Comparison of ENCODE assay signal across 11 cellular contexts in the genomic region with DNA sequence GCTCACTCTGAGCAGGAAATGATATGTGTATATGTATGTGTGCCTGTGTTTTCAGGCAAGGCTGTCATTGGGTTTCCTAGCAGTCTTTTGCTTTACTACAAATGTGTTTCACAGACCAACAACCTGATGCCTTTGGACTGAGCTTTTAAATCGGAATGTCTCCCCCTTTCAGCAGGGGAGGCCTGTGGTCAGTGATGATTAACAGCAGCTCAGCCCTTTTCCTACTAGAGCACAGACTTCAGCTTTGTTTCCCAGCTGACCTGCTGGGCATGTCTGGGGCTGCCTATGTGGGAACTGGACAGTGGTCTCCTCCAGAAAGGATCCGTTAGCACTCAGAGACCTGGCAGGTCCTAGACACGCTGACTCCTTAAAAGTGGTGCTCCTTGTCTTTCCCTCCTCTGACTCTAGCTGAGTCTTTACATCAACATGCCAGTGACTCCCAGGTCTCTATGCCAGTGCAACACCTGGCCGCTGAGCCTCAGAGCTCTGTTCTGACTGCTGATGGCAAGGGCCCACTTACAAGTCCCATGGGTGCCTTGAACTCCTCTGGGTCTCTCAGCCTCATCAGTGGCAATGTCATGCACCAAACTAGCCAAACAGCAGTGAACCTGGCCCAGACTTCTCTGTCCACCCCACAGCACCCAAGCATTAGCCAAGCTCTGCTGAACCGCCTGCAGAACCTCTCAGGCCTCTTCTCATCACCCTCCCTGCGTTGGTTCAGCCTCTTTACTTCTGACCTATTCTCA. TPM values are rescaled to one million over a fixed set of nuclear protein-coding genes. Genes with fewer than 3 reads are reported as not detected.
DNase-seq lines count a peak whose midpoint lies in the region; ATAC-seq, FAIRE-seq and TF ChIP-seq lines count a peak whose summit lies in the region.
"Had no signal": no experiment of that assay in that cellular context is flagged by ENCODE, and none has a peak within 500 bp of the region (broad histone marks: within the 10 kb centered on the region; RNA-seq: fewer than 3 reads in every experiment).

No MANE protein-coding gene starts in this region.

- peaks cover 30% of the 10 kb centered on the region for H4K20me1 ChIP-seq in keratinocyte (ENCODE audit: control insufficient read depth, extremely low read depth, insufficient read depth, low read length)

- no peak overlapping the region for H3K4me2 ChIP-seq in keratinocyte (ENCODE audit: control insufficient read depth, extremely low read depth, insufficient read depth, low read depth, low read length)

- DNase-seq in activated CD8-positive, alpha-beta memory T cell treated with anti-CD3 and anti-CD28 coated beads, Interleukin-2, amount 10 ng/mL, durations not matched to agents 7 days and 5 days, result no peak
- DNase-seq in activated CD8-positive, alpha-beta memory T cell treated with anti-CD3 and anti-CD28 coated beads, Interleukin-2, amount 50 U/mL, for 4 hours, result no peak
- DNase-seq in amniotic epithelial cell (ENCODE audit: low read depth) (peak; percentile 95), keratinocyte (ENCODE audit: low read depth, low spot score) (no peak), left lobe of liver (ENCODE audit: low spot score) (no peak), NCI-H345 (lab: John Stamatoyannopoulos, UW) (no peak)
- peak in 1 of 2 donors; percentile 47 for DNase-seq in stimulated activated effector memory CD8-positive, alpha-beta T cell treated with anti-CD3 and anti-CD28 coated beads, Interleukin-12 subunit alpha, Interleukin-12 subunit beta, amount 100 ng/mL, for 72 hours (ENCODE audit: low spot score in 2 of 2)
- DNase-seq in effector memory CD4-positive, alpha-beta T cell, result no peak
- DNase-seq: CD4-positive, alpha-beta memory T cell; NCI-H146 had no signal

- H3K36me3 Mint-ChIP-seq in activated CD8-positive, alpha-beta memory T cell treated with anti-CD3 and anti-CD28 coated beads, Interleukin-2, amount 10 ng/mL, durations not matched to agents 7 days and 5 days, result peaks cover 49% of the 10 kb centered on the region
- H3K36me3 Mint-ChIP-seq in stimulated activated effector memory CD8-positive, alpha-beta T cell treated with anti-CD3 and anti-CD28 coated beads, Interleukin-12 subunit alpha, Interleukin-12 subunit beta, amount 100 ng/mL, for 72 hours, result peaks cover 56% of the 10 kb centered on the region

- H3K9me1 ChIP-seq in keratinocyte (ENCODE audit: control insufficient read depth, extremely low read depth, insufficient read depth, low read length), result peaks cover 22% of the 10 kb centered on the region

- H3K4me3 Mint-ChIP-seq in activated CD8-positive, alpha-beta memory T cell treated with anti-CD3 and anti-CD28 coated beads, Interleukin-2, amount 10 ng/mL, durations not matched to agents 7 days and 5 days, result no peak overlapping the region
- H3K4me3 Mint-ChIP-seq in stimulated activated effector memory CD8-positive, alpha-beta T cell treated with anti-CD3 and anti-CD28 coated beads, Interleukin-12 subunit alpha, Interleukin-12 subunit beta, amount 100 ng/mL, for 72 hours, result no peak overlapping the region

- H3K79me2 ChIP-seq in keratinocyte (ENCODE audit: control insufficient read depth, insufficient read depth, low read length), result peaks cover 82% of the 10 kb centered on the region

- peaks cover 7 to 47% of the 10 kb centered on the region in 2 experiments for H3K36me3 ChIP-seq in keratinocyte (ENCODE audit: control insufficient read depth in 2 of 2, extremely low read depth in 1 of 2, insufficient read depth in 2 of 2, low read length in 2 of 2)
- peaks cover 19% of the 10 kb centered on the region for H3K36me3 ChIP-seq in effector memory CD4-positive, alpha-beta T cell (ENCODE audit: control insufficient read depth, insufficient read depth, low read length)

- no peaks in the 10 kb centered on the region for H3K9me3 Mint-ChIP-seq in activated CD8-positive, alpha-beta memory T cell treated with anti-CD3 and anti-CD28 coated beads, Interleukin-2, amount 10 ng/mL, durations not matched to agents 7 days and 5 days (ENCODE audit: low read depth)
- H3K9me3 Mint-ChIP-seq in stimulated activated effector memory CD8-positive, alpha-beta T cell treated with anti-CD3 and anti-CD28 coated beads, Interleukin-12 subunit alpha, Interleukin-12 subunit beta, amount 100 ng/mL, for 72 hours, result no peaks in the 10 kb centered on the region
- H3K9me3 Mint-ChIP-seq: CD4-positive, alpha-beta memory T cell had no signal

- H3K27ac ChIP-seq in keratinocyte (ENCODE audit: control insufficient read depth, insufficient read depth, low read length), result peak overlapping the region; percentile 6
- no peak overlapping the region for H3K27ac ChIP-seq in effector memory CD4-positive, alpha-beta T cell (ENCODE audit: insufficient read depth, low read length, poor library complexity, severe bottlenecking)

- no peak for TF ChIP-seq CTCF in keratinocyte (optimal IDR thresholded peaks at IDR 0.05 in 1 of 3, IDR thresholded peaks at IDR 0.05 in 1 of 3, conservative IDR thresholded peaks at IDR 0.05 in 1 of 3; ENCODE audit: extremely low read depth in 1 of 3, insufficient read depth in 2 of 3, low read length in 3 of 3)

- no peaks in the 10 kb centered on the region for H3K27me3 ChIP-seq in keratinocyte (ENCODE audit: control insufficient read depth, extremely low read depth, insufficient read depth, low read length)
- no peaks in the 10 kb centered on the region for H3K27me3 ChIP-seq in effector memory CD4-positive, alpha-beta T cell (replicated peaks; ENCODE audit: control insufficient read depth, insufficient read depth, low read length, poor library complexity, severe bottlenecking)

- H3K4me1 Mint-ChIP-seq in activated CD8-positive, alpha-beta memory T cell treated with anti-CD3 and anti-CD28 coated beads, Interleukin-2, amount 10 ng/mL, durations not matched to agents 7 days and 5 days, result peaks cover 68% of the 10 kb centered on the region
- peaks cover 83% of the 10 kb centered on the region for H3K4me1 Mint-ChIP-seq in stimulated activated effector memory CD8-positive, alpha-beta T cell treated with anti-CD3 and anti-CD28 coated beads, Interleukin-12 subunit alpha, Interleukin-12 subunit beta, amount 100 ng/mL, for 72 hours

- no peak for FAIRE-seq in keratinocyte (lab: Jason Lieb, UNC)
- FAIRE-seq: colon had no signal

- CTCF ChIA-PET in activated CD8-positive, alpha-beta memory T cell treated with anti-CD3 and anti-CD28 coated beads, Interleukin-2, amount 10 ng/mL, durations not matched to agents 7 days and 5 days (lab: Charles Lee), result interaction anchor here (0.8 to 1.7 kb wide), 3 partner anchors 8 to 34 kb away, joined by 3 to 4 read pairs (median 3); no protein-coding TSS in a partner anchor

- ATAC-seq in activated CD8-positive, alpha-beta memory T cell treated with anti-CD3 and anti-CD28 coated beads, Interleukin-2, amount 10 ng/mL, durations not matched to agents 7 days and 5 days, result no peak
- no peak for ATAC-seq in stimulated activated effector memory CD8-positive, alpha-beta T cell treated with anti-CD3 and anti-CD28 coated beads, Interleukin-12 subunit alpha, Interleukin-12 subunit beta, amount 100 ng/mL, for 72 hours
- no peak for ATAC-seq in left lobe of liver

- H3K27me3 Mint-ChIP-seq in activated CD8-positive, alpha-beta memory T cell treated with anti-CD3 and anti-CD28 coated beads, Interleukin-2, amount 10 ng/mL, durations not matched to agents 7 days and 5 days, result no peaks in the 10 kb centered on the region
- H3K27me3 Mint-ChIP-seq: CD4-positive, alpha-beta memory T cell had no signal

- no peak overlapping the region for H2AFZ ChIP-seq in keratinocyte (ENCODE audit: control insufficient read depth, low read length)

- dilution Hi-C loops in keratinocyte (cut with MboI; ENCODE audit: extremely low pct_ligation_motif_present, low sequenced_read_pairs), result no loop called here

- no peak overlapping the region for H3K4me3 ChIP-seq in keratinocyte (ENCODE audit: control insufficient read depth in 2 of 3, extremely low read depth in 1 of 3, insufficient read depth in 2 of 3, low read depth in 1 of 3, low read length in 3 of 3)
- no peak overlapping the region for H3K4me3 ChIP-seq in effector memory CD4-positive, alpha-beta T cell (ENCODE audit: insufficient read depth, low read depth, low read length, poor library complexity, severe bottlenecking)

- no peaks in the 10 kb centered on the region for H3K9me3 ChIP-seq in keratinocyte (ENCODE audit: control insufficient read depth, low read depth, low read length)
- H3K9me3 ChIP-seq in effector memory CD4-positive, alpha-beta T cell (ENCODE audit: control insufficient read depth, low read length), result no peaks in the 10 kb centered on the region

- no peak overlapping the region for H3K9ac ChIP-seq in keratinocyte (ENCODE audit: control insufficient read depth, extremely low read depth, insufficient read depth, low read length)

- H3K4me1 ChIP-seq in keratinocyte (ENCODE audit: control insufficient read depth, extremely low read depth, insufficient read depth, low read length), result peaks cover 75% of the 10 kb centered on the region
- H3K4me1 ChIP-seq in effector memory CD4-positive, alpha-beta T cell (ENCODE audit: control insufficient read depth, insufficient read depth, low read length, poor library complexity, severe bottlenecking), result peaks cover 6% of the 10 kb centered on the region

- peak overlapping the region; percentile 58 for H3K27ac Mint-ChIP-seq in activated CD8-positive, alpha-beta memory T cell treated with anti-CD3 and anti-CD28 coated beads, Interleukin-2, amount 10 ng/mL, durations not matched to agents 7 days and 5 days
- H3K27ac Mint-ChIP-seq in stimulated activated effector memory CD8-positive, alpha-beta T cell treated with anti-CD3 and anti-CD28 coated beads, Interleukin-12 subunit alpha, Interleukin-12 subunit beta, amount 100 ng/mL, for 72 hours, result peak overlapping the region; percentile 90

RNA-seq across cellular contexts. Expression of a gene that starts 7.7 kb away (rescaled TPM):
- total RNA-seq in activated CD8-positive, alpha-beta memory T cell treated with anti-CD3 and anti-CD28 coated beads, Interleukin-2, amount 10 ng/mL, durations not matched to agents 7 days and 5 days, result 100 to 1,000 TPM; 281 to 327 TPM
- 135 to 274 TPM (median 208 TPM) in 3 replicates for polyA plus RNA-seq in keratinocyte
- 95.7 TPM for polyA plus RNA-seq in keratinocyte (2011; ENCODE audit: low read depth)
- polyA plus RNA-seq in keratinocyte (2011; cell fraction: cytosol; rRNA removed), result 160 and 183 TPM in 2 replicates
- 253 and 275 TPM in 2 replicates for polyA plus RNA-seq in keratinocyte (2011; cell fraction: nucleus; rRNA removed)
- polyA plus RNA-seq in keratinocyte (2012; ENCODE audit: low replicate concordance), result 163 and 212 TPM in 2 replicates
- polyA minus RNA-seq in keratinocyte, result 108 to 228 TPM (median 154 TPM) in 3 replicates
- polyA minus RNA-seq in keratinocyte (2011; cell fraction: cytosol; rRNA and poly(A)+ RNA removed), result 102 TPM
- polyA minus RNA-seq in keratinocyte (2011; cell fraction: nucleus; rRNA and poly(A)+ RNA removed), result 92.5 and 151 TPM in 2 replicates
- total RNA-seq in left lobe of liver, result 42.9 TPM

RNA-seq across cellular contexts. Expression of a gene that starts 55.9 kb away (rescaled TPM):
- total RNA-seq in activated CD8-positive, alpha-beta memory T cell treated with anti-CD3 and anti-CD28 coated beads, Interleukin-2, amount 10 ng/mL, durations not matched to agents 7 days and 5 days, result not detected
- not detected in 3 replicates for polyA plus RNA-seq in keratinocyte
- polyA plus RNA-seq in keratinocyte (2011; ENCODE audit: low read depth), result not detected
- polyA plus RNA-seq in keratinocyte (2011; cell fraction: cytosol; rRNA removed), result not detected in 2 replicates
- polyA plus RNA-seq in keratinocyte (2011; cell fraction: nucleus; rRNA removed), result not detected in 2 replicates
- not detected in 2 replicates for polyA plus RNA-seq in keratinocyte (2012; ENCODE audit: low replicate concordance)
- polyA minus RNA-seq in keratinocyte, result 0.10 TPM in 1 of 3 replicates, not detected in the others
- polyA minus RNA-seq in keratinocyte (2011; cell fraction: cytosol; rRNA and poly(A)+ RNA removed), result not detected
- polyA minus RNA-seq in keratinocyte (2011; cell fraction: nucleus; rRNA and poly(A)+ RNA removed), result not detected in 2 replicates
- not detected for total RNA-seq in left lobe of liver
- total RNA-seq: CD4-positive, alpha-beta memory T cell had no signal
- polyA plus RNA-seq: CD4-positive, alpha-beta memory T cell had no signal
